In genomic region chr13:113210834-113211233, GRCh38 we compare ENCODE assay signal across 9 cellular contexts. TPM values are rescaled to one million over a fixed set of nuclear protein-coding genes. Genes with fewer than 3 reads are reported as not detected.
DNase-seq lines count a peak whose midpoint lies in the region; ATAC-seq and TF ChIP-seq lines count a peak whose summit lies in the region.
"Had no signal": no experiment of that assay in that cellular context is flagged by ENCODE, and none has a peak within 500 bp of the region (broad histone marks: within the 10 kb centered on the region; RNA-seq: fewer than 3 reads in every experiment).

No MANE protein-coding gene starts in this region.

- no peak for DNase-seq in activated CD4-positive, alpha-beta T cell treated with anti-CD3 and anti-CD28 coated beads for 36 hours
- DNase-seq in activated CD4-positive, alpha-beta T cell treated with anti-CD3 and anti-CD28 coated beads for 4 hours, result no peak
- DNase-seq in NB4 (ENCODE audit: low read depth) (peak; percentile 75), psoas muscle (no peak), esophagus muscularis mucosa (ENCODE audit: extremely low spot score) (no peak), NCI-H1694 treated with DMSO at 0.1 percent for 48 hours (lab: John Stamatoyannopoulos, UW) (no peak), COLO829 (ENCODE audit: low spot score) (no peak)
- no peak for DNase-seq in effector memory CD8-positive, alpha-beta T cell

- no peak for ATAC-seq in activated CD4-positive, alpha-beta T cell treated with anti-CD3 and anti-CD28 coated beads for 36 hours
- ATAC-seq in effector memory CD8-positive, alpha-beta T cell (replicated peaks), result no peak
- ATAC-seq in psoas muscle, result no peak

- H3K9me3 ChIP-seq in psoas muscle (no peaks in the 10 kb centered on the region), esophagus muscularis mucosa (no peaks in the 10 kb centered on the region)

- TF ChIP-seq EP300 in esophagus muscularis mucosa (IDR thresholded peaks at IDR 0.05), result no peak

- peak overlapping the region; percentile 79 for H3K4me3 Mint-ChIP-seq in activated CD4-positive, alpha-beta T cell treated with anti-CD3 and anti-CD28 coated beads for 36 hours
- peak overlapping the region; percentile 53 to 78 for H3K4me3 Mint-ChIP-seq in effector memory CD8-positive, alpha-beta T cell

- H3K27me3 ChIP-seq in psoas muscle (ENCODE audit: insufficient read depth in 3 of 3, low read length in 2 of 3), result no peaks in the 10 kb centered on the region
- H3K27me3 ChIP-seq in esophagus muscularis mucosa, result no peaks in the 10 kb centered on the region

- H3K27me3 Mint-ChIP-seq in activated CD4-positive, alpha-beta T cell treated with anti-CD3 and anti-CD28 coated beads for 36 hours, result no peaks in the 10 kb centered on the region
- H3K27me3 Mint-ChIP-seq in effector memory CD8-positive, alpha-beta T cell, result no peaks in the 10 kb centered on the region

- H3K4me3 ChIP-seq in NB4 (ENCODE audit: low read depth, low read length) (peak overlapping the region; percentile 91), psoas muscle (peak overlapping the region; percentile 88), esophagus muscularis mucosa (peak overlapping the region in 2 of 4 donors; percentile 87 to 88)

- POLR2A ChIA-PET in activated CD4-positive, alpha-beta T cell treated with anti-CD3 and anti-CD28 coated beads for 36 hours (lab: Charles Lee), result no interaction called here

- H3K4me1 ChIP-seq in psoas muscle (peaks cover 69% of the 10 kb centered on the region), esophagus muscularis mucosa (peaks cover 48 to 82% (median 80%) of the 10 kb centered on the region in 4 donors)

- H3K27ac ChIP-seq in psoas muscle (peak overlapping the region; percentile 98), esophagus muscularis mucosa (replicated peaks in 1 of 4) (no peak overlapping the region)

- intact Hi-C loops in activated CD4-positive, alpha-beta T cell treated with anti-CD3 and anti-CD28 coated beads for 36 hours (cut with DNase I, micrococcal nuclease), result no loop called here
- intact Hi-C loops in psoas muscle (cut with DNase I), result no loop called here
- intact Hi-C loops in esophagus muscularis mucosa (cut with DNase I), result loop anchor here (10.0 kb wide), 1 partner anchor 176 kb away; no protein-coding TSS in a partner anchor

- H3K36me3 Mint-ChIP-seq in activated CD4-positive, alpha-beta T cell treated with anti-CD3 and anti-CD28 coated beads for 36 hours (ENCODE audit: low read depth), result peaks cover 33% of the 10 kb centered on the region
- H3K36me3 Mint-ChIP-seq in effector memory CD8-positive, alpha-beta T cell (ENCODE audit: insufficient read depth), result peaks cover 28% of the 10 kb centered on the region

- peaks cover 0 to 27% of the 10 kb centered on the region in 2 donors for H3K36me3 ChIP-seq in psoas muscle (ENCODE audit: insufficient read depth in 1 of 2, low read depth in 1 of 2)
- H3K36me3 ChIP-seq in esophagus muscularis mucosa, result peaks cover 0 to 25% (median 0%) of the 10 kb centered on the region in 4 donors

- peaks cover 40% of the 10 kb centered on the region for H3K4me1 Mint-ChIP-seq in activated CD4-positive, alpha-beta T cell treated with anti-CD3 and anti-CD28 coated beads for 36 hours
- H3K4me1 Mint-ChIP-seq in effector memory CD8-positive, alpha-beta T cell (ENCODE audit: low read depth in 2 of 2), result peaks cover 27 to 40% of the 10 kb centered on the region in 2 donors

- TF ChIP-seq CTCF in NB4 (IDR thresholded peaks at IDR 0.05; ENCODE audit: low read depth, low read length) (no peak), psoas muscle (IDR thresholded peaks at IDR 0.05) (no peak), esophagus muscularis mucosa (IDR thresholded peaks at IDR 0.05) (no peak)

- no peak for TF ChIP-seq POLR2A in NB4 (IDR thresholded peaks at IDR 0.05; ENCODE audit: extremely low read depth, insufficient read length)
- no peak for TF ChIP-seq POLR2A in esophagus muscularis mucosa (IDR thresholded peaks at IDR 0.05; ENCODE audit: low read depth)

- CTCF ChIA-PET in activated CD4-positive, alpha-beta T cell treated with anti-CD3 and anti-CD28 coated beads for 36 hours (lab: Charles Lee), result no interaction called here

- H3K27ac Mint-ChIP-seq in activated CD4-positive, alpha-beta T cell treated with anti-CD3 and anti-CD28 coated beads for 36 hours, result peak overlapping the region; percentile 70
- H3K27ac Mint-ChIP-seq in effector memory CD8-positive, alpha-beta T cell, result peak overlapping the region in 1 of 2 donors; percentile 83

- WGBS in psoas muscle, 3 donors, result 79 to 83% (median 81%) methylated on average over 6 of the region's 6 CpGs
- 89% methylated on average over 6 of the region's 6 CpGs for WGBS in esophagus muscularis mucosa

- no peaks in the 10 kb centered on the region for H3K9me3 Mint-ChIP-seq in activated CD4-positive, alpha-beta T cell treated with anti-CD3 and anti-CD28 coated beads for 36 hours (ENCODE audit: low read depth)
- H3K9me3 Mint-ChIP-seq in effector memory CD8-positive, alpha-beta T cell, result no peaks in the 10 kb centered on the region

RNA-seq across cellular contexts. Expression of gene CUL4A, which starts 1.4 kb away (rescaled TPM):
- total RNA-seq in activated CD4-positive, alpha-beta T cell treated with anti-CD3 and anti-CD28 coated beads for 36 hours, result 10 to 100 TPM; 81.7 to 87.4 TPM
- total RNA-seq in psoas muscle (100 to 1,000 TPM; 123 to 152 (median 137) TPM), esophagus muscularis mucosa (100 to 1,000 TPM in 3 of 4 donors, 10 to 100 TPM in 1; 93.4 to 154 (median 122) TPM)
- polyA plus RNA-seq in psoas muscle, result 100 to 1,000 TPM in 1 of 3 donors, 10 to 100 TPM in 2; 75.4 to 180 (median 86.6) TPM

RNA-seq across cellular contexts. Expression of gene PCID2, which starts 2.4 kb away (rescaled TPM):
- total RNA-seq in activated CD4-positive, alpha-beta T cell treated with anti-CD3 and anti-CD28 coated beads for 36 hours, result 10 to 100 TPM; 66.7 to 72.8 TPM
- 10 to 100 TPM; 22.5 to 37.1 (median 26.4) TPM for total RNA-seq in psoas muscle
- polyA plus RNA-seq in psoas muscle, result 10 to 100 TPM; 19.9 to 28.2 (median 26.6) TPM
- 10 to 100 TPM; 34.5 to 46.9 (median 42.3) TPM for total RNA-seq in esophagus muscularis mucosa

RNA-seq across cellular contexts. Expression of gene PROZ, which starts 52.4 kb away (rescaled TPM):
- not detected for total RNA-seq in activated CD4-positive, alpha-beta T cell treated with anti-CD3 and anti-CD28 coated beads for 36 hours
- not detected for total RNA-seq in psoas muscle
- not detected for polyA plus RNA-seq in psoas muscle
- not detected for total RNA-seq in esophagus muscularis mucosa
- total RNA-seq: cardiac septum had no signal
